Comparison of ENCODE assay signal across 35 cellular contexts in the genomic region with DNA sequence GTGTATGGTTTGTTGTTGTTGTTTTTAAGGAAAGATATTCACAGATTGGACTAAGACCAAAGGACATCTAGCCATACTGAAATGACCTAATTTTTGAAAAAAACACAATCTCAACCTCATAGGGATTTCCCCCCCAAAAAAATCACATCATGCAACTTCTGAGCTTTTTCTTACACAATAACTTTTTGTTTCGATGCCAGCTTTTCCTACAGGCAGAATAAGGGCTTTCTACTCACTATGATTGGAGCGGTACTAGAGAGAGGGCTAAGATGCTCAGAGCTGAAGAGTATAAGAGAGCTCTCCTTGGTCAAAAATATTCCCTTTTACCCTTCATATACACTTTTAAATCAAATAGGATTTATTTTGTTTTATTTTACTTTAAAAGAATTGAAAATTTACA. TPM values are rescaled to one million over a fixed set of nuclear protein-coding genes. Genes with fewer than 3 reads are reported as not detected.
DNase-seq lines count a peak whose midpoint lies in the region; ATAC-seq, FAIRE-seq and TF ChIP-seq lines count a peak whose summit lies in the region.
"Had no signal": no experiment of that assay in that cellular context is flagged by ENCODE, and none has a peak within 500 bp of the region (broad histone marks: within the 10 kb centered on the region; RNA-seq: fewer than 3 reads in every experiment).

No MANE protein-coding gene starts in this region.

- POLR2A ChIA-PET in MCF 10A (lab: Yijun Ruan, JAX), result interaction anchor here (0.6 to 1.8 kb wide), 6 partner anchors 9 to 237 kb away, joined by 3 to 7 read pairs (median 3); a partner anchor contains a TSS

- no peaks in the 10 kb centered on the region for H3K27me3 Mint-ChIP-seq in MCF 10A (ENCODE audit: insufficient read depth, unreplicated experiment)
- no peaks in the 10 kb centered on the region for H3K27me3 Mint-ChIP-seq in endodermal cell (ENCODE audit: insufficient read depth)
- H3K27me3 Mint-ChIP-seq: activated naive CD8-positive, alpha-beta T cell treated with anti-CD3 and anti-CD28 coated beads, Interleukin-2, amount 50 U/mL, for 24 hours; dendritic cell treated with granulocyte-macrophage colony-stimulating factor and Interleukin-4, amounts not matched to agents 40 ng/mL and 50 ng/mL, for 4 days; IgD-negative memory B cell; stimulated activated naive CD8-positive, alpha-beta T cell treated with anti-CD3 and anti-CD28 coated beads, Interleukin-15, Interleukin-2, amounts not matched to agents 100 ng/mL and 50 ng/mL, for 24 hours had no signal

- H3K36me3 Mint-ChIP-seq in MCF 10A (ENCODE audit: insufficient read depth, unreplicated experiment) (no peaks in the 10 kb centered on the region), endodermal cell (ENCODE audit: low read depth) (no peaks in the 10 kb centered on the region)
- H3K36me3 Mint-ChIP-seq: IgD-negative memory B cell had no signal

- TF ChIP-seq CTCF in MCF 10A (IDR thresholded peaks at IDR 0.05; ENCODE audit: unreplicated experiment) (no peak), breast epithelium (IDR thresholded peaks at IDR 0.05) (no peak), choroid plexus epithelial cell (conservative IDR thresholded peaks at IDR 0.05; ENCODE audit: low read depth, low read length) (no peak), endodermal cell (conservative IDR thresholded peaks at IDR 0.05) (no peak)

- no peak overlapping the region for H3K4me3 Mint-ChIP-seq in MCF 10A (ENCODE audit: unreplicated experiment)
- no peak overlapping the region for H3K4me3 Mint-ChIP-seq in endodermal cell
- H3K4me3 Mint-ChIP-seq: activated naive CD8-positive, alpha-beta T cell treated with anti-CD3 and anti-CD28 coated beads, Interleukin-2, amount 50 U/mL, for 24 hours; dendritic cell treated with granulocyte-macrophage colony-stimulating factor and Interleukin-4, amounts not matched to agents 40 ng/mL and 50 ng/mL, for 4 days; IgD-negative memory B cell; stimulated activated naive CD8-positive, alpha-beta T cell treated with anti-CD3 and anti-CD28 coated beads, Interleukin-15, Interleukin-2, amounts not matched to agents 100 ng/mL and 50 ng/mL, for 24 hours had no signal

- H3K9ac ChIP-seq in endodermal cell (ENCODE audit: extremely low read depth, low read length, poor library complexity, severe bottlenecking), result no peak overlapping the region

- BruUV-seq in MCF 10A (replicated peaks; lab: Mats Ljungman, UMichigan), result no TSS peak

- no peaks in the 10 kb centered on the region for H3K36me3 ChIP-seq in breast epithelium
- no peaks in the 10 kb centered on the region for H3K36me3 ChIP-seq in endodermal cell (ENCODE audit: control insufficient read depth, insufficient read depth, low read length)
- H3K36me3 ChIP-seq: gastrocnemius medialis, transverse colon had no signal

- H3K4me3 ChIP-seq in breast epithelium (no peak overlapping the region), choroid plexus epithelial cell (ENCODE audit: low read depth, low read length) (no peak overlapping the region), endodermal cell (ENCODE audit: low read length) (no peak overlapping the region)
- H3K4me3 ChIP-seq: gastrocnemius medialis, GM12878, transverse colon had no signal

- CTCF ChIA-PET in MCF 10A (lab: Yijun Ruan, JAX), result interaction anchor here (0.5 to 2.9 kb wide), 15 partner anchors 11 to 712 kb away, joined by 3 to 13 read pairs (median 4); no protein-coding TSS in a partner anchor

- 100% methylated on average over 2 of the region's 2 CpGs; no CpG with 5 or more reads in 1 of the 2 experiments for WGBS in endodermal cell (ENCODE audit: insufficient coverage in 1 of 2, insufficient read length in 1 of 2), 2 experiments

- no peak overlapping the region for H3K27ac Mint-ChIP-seq in MCF 10A (ENCODE audit: low read depth, unreplicated experiment)
- H3K27ac Mint-ChIP-seq in endodermal cell, result no peak overlapping the region
- H3K27ac Mint-ChIP-seq: activated naive CD8-positive, alpha-beta T cell treated with anti-CD3 and anti-CD28 coated beads, Interleukin-2, amount 50 U/mL, for 24 hours; dendritic cell treated with granulocyte-macrophage colony-stimulating factor and Interleukin-4, amounts not matched to agents 40 ng/mL and 50 ng/mL, for 4 days; IgD-negative memory B cell; stimulated activated naive CD8-positive, alpha-beta T cell treated with anti-CD3 and anti-CD28 coated beads, Interleukin-15, Interleukin-2, amounts not matched to agents 100 ng/mL and 50 ng/mL, for 24 hours had no signal

- no peak for FAIRE-seq in RCC 7860 (lab: Jason Lieb, UNC)
- FAIRE-seq: bronchial epithelial cell, endothelial cell of umbilical vein, GM12878, GM19239 had no signal

- no peaks in the 10 kb centered on the region for H3K9me3 Mint-ChIP-seq in MCF 10A (ENCODE audit: unreplicated experiment)
- H3K9me3 Mint-ChIP-seq in endodermal cell, result no peaks in the 10 kb centered on the region
- H3K9me3 Mint-ChIP-seq: activated naive CD8-positive, alpha-beta T cell treated with anti-CD3 and anti-CD28 coated beads, Interleukin-2, amount 50 U/mL, for 24 hours; dendritic cell treated with granulocyte-macrophage colony-stimulating factor and Interleukin-4, amounts not matched to agents 40 ng/mL and 50 ng/mL, for 4 days; IgD-negative memory B cell; stimulated activated naive CD8-positive, alpha-beta T cell treated with anti-CD3 and anti-CD28 coated beads, Interleukin-15, Interleukin-2, amounts not matched to agents 100 ng/mL and 50 ng/mL, for 24 hours had no signal

- intact Hi-C loops in MCF 10A (cut with micrococcal nuclease) (loop anchor here (5.0 kb wide), 2 partner anchors 99 to 234 kb away; no protein-coding TSS in a partner anchor), breast epithelium (cut with DNase I; ENCODE audit: low total_unique reads) (no loop called here)

- no peaks in the 10 kb centered on the region for H3K4me1 ChIP-seq in breast epithelium
- peaks cover 7% of the 10 kb centered on the region for H3K4me1 ChIP-seq in endodermal cell (ENCODE audit: control insufficient read depth, insufficient read depth, low read length)

- no peak for TF ChIP-seq POLR2A in breast epithelium (IDR thresholded peaks at IDR 0.05)

- no peaks in the 10 kb centered on the region for H3K9me3 ChIP-seq in breast epithelium
- no peaks in the 10 kb centered on the region for H3K9me3 ChIP-seq in endodermal cell (ENCODE audit: control insufficient read depth, low read length)
- H3K9me3 ChIP-seq: Caco-2, gastrocnemius medialis, transverse colon had no signal

- ATAC-seq in left lobe of liver, result no peak
- ATAC-seq: activated naive CD8-positive, alpha-beta T cell treated with anti-CD3 and anti-CD28 coated beads, Interleukin-2, amount 50 U/mL, for 24 hours; gastrocnemius medialis; GM12878; SK-N-SH treated with all-trans-retinoic acid at 6 μM for 48 hours had no signal

- no peaks in the 10 kb centered on the region for H3K27me3 ChIP-seq in breast epithelium
- no peaks in the 10 kb centered on the region for H3K27me3 ChIP-seq in layer of hippocampus (ENCODE audit: control insufficient read depth, insufficient read depth, low read length)
- H3K27me3 ChIP-seq in endodermal cell (ENCODE audit: control insufficient read depth, insufficient read depth, low read length, poor library complexity, severe bottlenecking), result no peaks in the 10 kb centered on the region
- H3K27me3 ChIP-seq: gastrocnemius medialis, transverse colon had no signal

- DNase-seq in MCF 10A (ENCODE audit: unreplicated experiment) (peak; percentile 33), breast epithelium (ENCODE audit: low spot score in 2 of 2) (no peak), choroid plexus epithelial cell (ENCODE audit: low read depth) (peak; percentile 28), endodermal cell (no peak), RCC 7860 (ENCODE audit: low spot score) (no peak), left lobe of liver (ENCODE audit: low spot score) (no peak), NCI-H510A (lab: John Stamatoyannopoulos, UW) (no peak)
- DNase-seq: activated CD4-positive, alpha-beta T cell treated with anti-CD3 and anti-CD28 coated beads, Interleukin-2, amount 50 U/mL, for 48 hours; activated CD4-positive, CD25-positive, alpha-beta regulatory T cell; activated gamma-delta T cell; activated naive CD8-positive, alpha-beta T cell treated with anti-CD3 and anti-CD28 coated beads, Interleukin-2, amount 50 U/mL, for 24 hours; Caco-2; DMS79 treated with DMSO at 0.1 percent for 48 hours; gastrocnemius medialis; GOT3; kidney glomerular epithelial cell; mammary epithelial cell; NCI-H1417; NCI-H524; retina; stimulated activated CD4-positive, alpha-beta T cell treated with anti-CD3 and anti-CD28 coated beads, Interleukin-12 subunit alpha, Interleukin-12 subunit beta, amount 100 ng/mL, for 4 hours; T1000; transverse colon had no signal

- peaks cover 14% of the 10 kb centered on the region for H3K4me1 Mint-ChIP-seq in MCF 10A (ENCODE audit: insufficient read depth, unreplicated experiment)
- H3K4me1 Mint-ChIP-seq in endodermal cell, result peaks cover 27% of the 10 kb centered on the region

- H3K27ac ChIP-seq in breast epithelium (no peak overlapping the region), layer of hippocampus (ENCODE audit: low read depth, low read length) (peak overlapping the region; percentile 0), endodermal cell (ENCODE audit: low read depth, low read length) (no peak overlapping the region)
- H3K27ac ChIP-seq: gastrocnemius medialis, RWPE1, transverse colon had no signal

RNA-seq across cellular contexts. Expression of a gene that starts 32.4 kb away (rescaled TPM):
- total RNA-seq in MCF 10A (2022), result not detected in 2 replicates
- total RNA-seq in breast epithelium, result under 1 TPM; 0.48 to 0.98 (median 0.88) TPM
- under 1 TPM; 0.18 to 0.24 TPM for total RNA-seq in endodermal cell
- not detected for polyA plus RNA-seq in endodermal cell (2013, experiment 1 of 2)
- not detected for polyA plus RNA-seq in endodermal cell (2013, experiment 2 of 2)
- 1.9 TPM for total RNA-seq in left lobe of liver
- total RNA-seq: bronchial epithelial cell, endothelial cell of umbilical vein, GM12878, M059J, mammary epithelial cell had no signal
- polyA plus RNA-seq: BJ, endothelial cell of umbilical vein, mammary epithelial cell had no signal

Comparison
In these comparisons a context has a peak if more than half of its experiments do, and no peak if none do; other contexts are left out.
1. DNase-seq: peak in MCF 10A (single experiment) and choroid plexus epithelial cell (single experiment); none in breast epithelium (0 of 2), endodermal cell (single experiment), RCC 7860 (single experiment), left lobe of liver (single experiment) and NCI-H510A (single experiment).